ENCODE assay signal across 14 cellular contexts in the genomic region with DNA sequence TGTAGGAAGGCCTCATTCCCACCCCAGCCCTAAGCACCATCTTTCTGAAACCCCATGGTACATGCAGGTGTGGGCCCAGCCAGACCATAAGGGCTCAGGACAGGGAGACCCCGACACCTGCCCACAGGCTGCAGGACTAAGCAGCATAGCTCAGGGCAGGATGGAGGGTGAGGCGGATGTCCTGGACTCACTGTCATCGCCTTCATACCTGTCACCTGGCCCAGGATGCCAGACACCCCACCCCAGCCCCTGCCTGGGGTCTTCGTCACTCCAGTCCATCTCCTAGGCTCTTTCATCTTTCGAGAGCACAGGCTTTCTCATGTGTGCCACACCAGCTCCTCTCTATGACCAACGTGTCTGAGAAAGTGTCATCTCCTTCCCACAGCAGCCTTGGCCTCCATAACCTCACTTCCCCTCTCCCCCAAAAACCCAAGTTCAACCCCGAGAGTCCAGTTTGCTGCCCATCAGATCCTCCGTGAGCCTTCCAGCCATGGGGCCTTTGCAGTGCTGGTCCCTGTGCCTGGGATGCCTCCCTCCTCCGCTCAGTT.
"Had no signal": no experiment of that assay in that cellular context is flagged by ENCODE, and none has a peak within 500 bp of the region (broad histone marks: within the 10 kb centered on the region; RNA-seq: fewer than 3 reads in every experiment).

No MANE protein-coding gene starts in this region.

- H3K27me3 Mint-ChIP-seq: stimulated activated naive CD8-positive, alpha-beta T cell treated with anti-CD3 and anti-CD28 coated beads, Interleukin-15, Interleukin-2, amounts not matched to agents 100 ng/mL and 50 ng/mL, for 24 hours had no signal

- H3K27ac ChIP-seq: esophagus muscularis mucosa, neural progenitor cell, parathyroid adenoma, testis, vagina had no signal

- H3K9me3 ChIP-seq: esophagus muscularis mucosa, testis, vagina had no signal

- H3K27me3 ChIP-seq: esophagus muscularis mucosa, testis, vagina had no signal

- H3K36me3 ChIP-seq: neural progenitor cell had no signal

- H3K4me3 ChIP-seq: esophagus muscularis mucosa, neural progenitor cell, testis, vagina had no signal

- H3K27ac Mint-ChIP-seq: activated naive CD4-positive, alpha-beta T cell treated with anti-CD3 and anti-CD28 coated beads for 36 hours; activated T-helper 1 cell treated with anti-CD3 and anti-CD28 coated beads, Interleukin-12 subunit alpha, Interleukin-12 subunit beta, Interleukin-2, Interleukin-4 antibody, amounts not matched to agents 30 ng/mL and 10 ng/mL and 1 ng/mL, durations not matched to agents 14 hours and 24 hours and 36 hours; stimulated activated naive CD8-positive, alpha-beta T cell treated with anti-CD3 and anti-CD28 coated beads, Interleukin-15, Interleukin-2, amounts not matched to agents 100 ng/mL and 50 ng/mL, for 24 hours had no signal

- DNase-seq: activated CD4-positive, alpha-beta T cell treated with anti-CD3 and anti-CD28 coated beads, Interleukin-2, amount 50 U/mL, for 48 hours; activated CD4-positive, CD25-positive, alpha-beta regulatory T cell treated with anti-CD3 and anti-CD28 coated beads, Interleukin-2, amount 50 U/mL, for 72 hours; activated naive CD4-positive, alpha-beta T cell treated with anti-CD3 and anti-CD28 coated beads for 36 hours; retina; small intestine; stimulated activated CD4-positive, alpha-beta T cell treated with anti-CD3 and anti-CD28 coated beads, Interleukin-4, amount 100 ng/mL, for 4 hours; stimulated activated CD8-positive, alpha-beta memory T cell treated with anti-CD3 and anti-CD28 coated beads, Interleukin-4, amount 100 ng/mL, for 48 hours; testis had no signal

- H3K9me3 Mint-ChIP-seq: activated naive CD4-positive, alpha-beta T cell treated with anti-CD3 and anti-CD28 coated beads for 36 hours; activated T-helper 1 cell treated with anti-CD3 and anti-CD28 coated beads, Interleukin-12 subunit alpha, Interleukin-12 subunit beta, Interleukin-2, Interleukin-4 antibody, amounts not matched to agents 30 ng/mL and 10 ng/mL and 1 ng/mL, durations not matched to agents 14 hours and 24 hours and 36 hours; neural progenitor cell; stimulated activated naive CD8-positive, alpha-beta T cell treated with anti-CD3 and anti-CD28 coated beads, Interleukin-15, Interleukin-2, amounts not matched to agents 100 ng/mL and 50 ng/mL, for 24 hours had no signal

- H3K4me1 ChIP-seq: neural progenitor cell, vagina had no signal

- H3K4me3 Mint-ChIP-seq: activated naive CD4-positive, alpha-beta T cell treated with anti-CD3 and anti-CD28 coated beads for 36 hours; activated T-helper 1 cell treated with anti-CD3 and anti-CD28 coated beads, Interleukin-12 subunit alpha, Interleukin-12 subunit beta, Interleukin-2, Interleukin-4 antibody, amounts not matched to agents 30 ng/mL and 10 ng/mL and 1 ng/mL, durations not matched to agents 14 hours and 24 hours and 36 hours; neural progenitor cell; stimulated activated naive CD8-positive, alpha-beta T cell treated with anti-CD3 and anti-CD28 coated beads, Interleukin-15, Interleukin-2, amounts not matched to agents 100 ng/mL and 50 ng/mL, for 24 hours had no signal
